1 cellular context compared by ENCODE assay signal in the genomic region with DNA sequence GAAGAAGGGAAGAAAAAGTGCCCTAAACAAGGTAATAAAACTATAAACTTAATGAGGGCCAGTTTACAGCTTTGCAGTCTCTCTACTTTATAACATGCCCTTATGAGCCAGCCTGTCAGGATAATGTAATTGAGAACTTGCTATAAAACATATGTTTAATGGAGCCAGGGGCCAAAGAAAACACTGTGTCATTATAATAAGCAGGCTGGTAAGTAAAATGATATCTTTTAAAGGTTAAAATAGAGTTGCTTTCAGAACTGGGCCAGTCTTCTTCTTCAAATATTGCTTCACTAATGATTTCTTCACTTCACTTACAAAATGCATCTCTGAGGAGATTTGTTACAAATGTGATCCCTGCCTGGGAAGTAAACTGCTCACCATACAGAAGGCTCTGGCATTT.
TF ChIP-seq lines count a peak whose summit lies in the region.

No MANE protein-coding gene starts in this region.

TF ChIP-seq in IMR-90, 13 proteins besides CTCF, POLR2A, EP300 and RAD21 (continued from another document):
- TF ChIP-seq, protein P1, sequence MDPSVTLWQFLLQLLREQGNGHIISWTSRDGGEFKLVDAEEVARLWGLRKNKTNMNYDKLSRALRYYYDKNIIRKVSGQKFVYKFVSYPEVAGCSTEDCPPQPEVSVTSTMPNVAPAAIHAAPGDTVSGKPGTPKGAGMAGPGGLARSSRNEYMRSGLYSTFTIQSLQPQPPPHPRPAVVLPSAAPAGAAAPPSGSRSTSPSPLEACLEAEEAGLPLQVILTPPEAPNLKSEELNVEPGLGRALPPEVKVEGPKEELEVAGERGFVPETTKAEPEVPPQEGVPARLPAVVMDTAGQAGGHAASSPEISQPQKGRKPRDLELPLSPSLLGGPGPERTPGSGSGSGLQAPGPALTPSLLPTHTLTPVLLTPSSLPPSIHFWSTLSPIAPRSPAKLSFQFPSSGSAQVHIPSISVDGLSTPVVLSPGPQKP (IDR thresholded peaks at IDR 0.05; ENCODE audit: borderline replicate concordance, low read depth, low read length) = no peak
- TF ChIP-seq FOS (IDR thresholded peaks at IDR 0.05; ENCODE audit: low read depth, low read length) = no peak
- TF ChIP-seq, protein P2, sequence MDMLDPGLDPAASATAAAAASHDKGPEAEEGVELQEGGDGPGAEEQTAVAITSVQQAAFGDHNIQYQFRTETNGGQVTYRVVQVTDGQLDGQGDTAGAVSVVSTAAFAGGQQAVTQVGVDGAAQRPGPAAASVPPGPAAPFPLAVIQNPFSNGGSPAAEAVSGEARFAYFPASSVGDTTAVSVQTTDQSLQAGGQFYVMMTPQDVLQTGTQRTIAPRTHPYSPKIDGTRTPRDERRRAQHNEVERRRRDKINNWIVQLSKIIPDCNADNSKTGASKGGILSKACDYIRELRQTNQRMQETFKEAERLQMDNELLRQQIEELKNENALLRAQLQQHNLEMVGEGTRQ (IDR thresholded peaks at IDR 0.05; ENCODE audit: low read depth, low read length) = no peak
- no peak for TF ChIP-seq BHLHE40 (IDR thresholded peaks at IDR 0.05; ENCODE audit: low read depth, low read length)
- no peak for TF ChIP-seq CEBPB (IDR thresholded peaks at IDR 0.05; ENCODE audit: low read depth, low read length)
- TF ChIP-seq SMC3 (IDR thresholded peaks at IDR 0.05; ENCODE audit: low read depth, low read length) = no peak
- TF ChIP-seq RCOR1 (IDR thresholded peaks at IDR 0.05; ENCODE audit: insufficient replicate concordance, low read length) = no peak
- TF ChIP-seq RFX5 (IDR thresholded peaks at IDR 0.05; ENCODE audit: low read depth, low read length) = no peak
- no peak for TF ChIP-seq MAZ (IDR thresholded peaks at IDR 0.05; ENCODE audit: borderline replicate concordance, low read depth, low read length)
- TF ChIP-seq CHD1 (IDR thresholded peaks at IDR 0.05; ENCODE audit: low read depth, low read length) = no peak
